In the genomic region with DNA sequence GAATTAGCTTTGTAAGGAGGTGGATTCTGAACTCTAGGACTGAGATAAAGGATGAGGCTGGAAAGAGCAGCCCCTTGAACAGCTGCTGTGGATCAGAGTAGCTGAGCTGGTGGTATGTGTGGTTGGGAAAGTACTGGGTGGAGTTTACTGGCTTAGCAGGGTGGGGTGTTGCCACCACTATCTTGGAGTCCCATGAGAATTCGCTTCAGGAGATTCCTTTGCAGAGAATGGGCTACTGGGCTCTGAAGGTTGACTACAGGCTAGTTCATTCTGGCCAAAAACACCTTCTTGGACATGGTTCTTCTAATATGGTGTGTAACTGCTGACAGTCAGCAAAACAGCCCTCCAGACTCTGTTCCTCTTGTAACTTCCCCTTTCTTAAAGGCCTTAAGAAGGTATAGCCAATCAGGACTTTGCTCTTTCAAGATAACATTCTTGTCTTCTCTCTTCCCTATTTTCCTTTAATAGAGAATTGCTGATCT, we compare ENCODE assay signal across 8 cellular contexts. TPM values are rescaled to one million over a fixed set of nuclear protein-coding genes. Genes with fewer than 3 reads are reported as not detected.
DNase-seq lines count a peak whose midpoint lies in the region; ATAC-seq and TF ChIP-seq lines count a peak whose summit lies in the region.

No MANE protein-coding gene starts in this region.

- H3K27me3 ChIP-seq in colonic mucosa (no peaks in the 10 kb centered on the region), transverse colon (no peaks in the 10 kb centered on the region)

- H3K4me1 ChIP-seq in colonic mucosa (peaks cover 15% of the 10 kb centered on the region), transverse colon (peaks cover 17 to 40% (median 27%) of the 10 kb centered on the region in 4 donors)

- no peak overlapping the region for H3K9ac ChIP-seq in colonic mucosa (ENCODE audit: low read depth in 2 of 2, low read length in 2 of 2)

- in situ Hi-C loops in transverse colon (cut with MboI; ENCODE audit: low pct_ligation_motif_present in 1 of 4, low pct_unique_long_range_greater_than_20kb in 1 of 4, low sequenced_read_pairs in 3 of 4): no loop called here

- peak; percentile 50 for ATAC-seq in GM19372 (IDR thresholded peaks at IDR 0.05; ENCODE audit: low read depth, unreplicated experiment)

- no peak for TF ChIP-seq POLR2A in transverse colon (IDR thresholded peaks at IDR 0.05)

- H3K4me3 ChIP-seq in colonic mucosa (no peak overlapping the region), transverse colon (no peak overlapping the region)

- TF ChIP-seq EP300 in transverse colon (IDR thresholded peaks at IDR 0.05; ENCODE audit: low read depth): no peak

- no peaks in the 10 kb centered on the region for H3K36me3 ChIP-seq in colonic mucosa
- H3K36me3 ChIP-seq in transverse colon: no peaks in the 10 kb centered on the region

- H3K27ac ChIP-seq in colonic mucosa (peak overlapping the region; percentile 24), transverse colon (peak overlapping the region; percentile 11 to 20 (median 15))

- DNase-seq in Ammon's horn (ENCODE audit: low spot score) (peak; percentile 46), HUDEP-2 (lab: John Stamatoyannopoulos, UW; ENCODE audit: unreplicated experiment in 76 of 76) (peak in 51 of 76 experiments; percentile 10 to 74 (median 43)), colonic mucosa (no peak), transverse colon (no peak), NCI-H1417 treated with DMSO at 0.1 percent for 48 hours (lab: John Stamatoyannopoulos, UW) (no peak), islet precursor cell (no peak), middle frontal gyrus (ENCODE audit: extremely low spot score, low spot score) (no peak)

- intact Hi-C loops in colonic mucosa (cut with DNase I): no loop called here
- intact Hi-C loops in transverse colon (cut with DNase I; ENCODE audit: low total_unique reads): no loop called here

- WGBS in transverse colon (ENCODE audit: low coverage in 1 of 2), 2 donors: 69 to 86% methylated on average over 1 of the region's 1 CpG

- TF ChIP-seq CTCF in colonic mucosa (IDR thresholded peaks at IDR 0.05): no peak
- TF ChIP-seq CTCF in transverse colon (IDR thresholded peaks at IDR 0.05): no peak

- H3K9me3 ChIP-seq in colonic mucosa (no peaks in the 10 kb centered on the region), transverse colon (no peaks in the 10 kb centered on the region)

RNA-seq across cellular contexts. Expression of a gene that starts 52.7 kb away (rescaled TPM):
- 10 to 100 TPM; 17.8 to 22.9 TPM for total RNA-seq in colonic mucosa
- 10 to 100 TPM; 20.2 to 26.9 (median 22.5) TPM for total RNA-seq in transverse colon

Comparison
In these comparisons a context has a peak if more than half of its experiments do, and no peak if none do; other contexts are left out.
1. DNase-seq: peak in Ammon's horn (single experiment) and HUDEP-2 (51 of 76); none in colonic mucosa (single experiment), transverse colon (single experiment), NCI-H1417 treated with DMSO at 0.1 percent for 48 hours (single experiment), islet precursor cell (single experiment) and middle frontal gyrus (single experiment).